ENCODE assay signal across 36 cellular contexts in the genomic region with DNA sequence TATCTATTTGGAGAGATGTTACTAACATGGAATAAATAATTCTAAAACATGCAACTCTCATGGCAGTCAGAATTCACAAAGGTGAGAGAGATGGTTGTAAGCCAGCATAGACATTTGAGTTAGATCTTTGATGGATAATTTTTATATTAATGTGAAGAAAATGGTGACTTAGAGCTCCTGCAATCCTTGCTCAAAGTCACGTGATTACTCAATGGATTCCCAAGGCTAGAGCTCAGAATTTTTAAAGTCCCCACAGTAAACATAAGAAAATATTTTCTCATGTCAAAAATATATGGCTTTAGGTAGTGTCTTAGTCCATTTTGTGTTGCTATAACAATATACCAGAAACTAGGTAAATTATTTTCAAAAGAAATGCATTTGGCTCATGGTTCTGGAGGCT.
"Had no signal": no experiment of that assay in that cellular context is flagged by ENCODE, and none has a peak within 500 bp of the region (broad histone marks: within the 10 kb centered on the region; RNA-seq: fewer than 3 reads in every experiment).

No MANE protein-coding gene starts in this region.

- H3K9me3 ChIP-seq: MG63 had no signal

- H3K36me3 ChIP-seq: MG63 had no signal

- H3K27me3 ChIP-seq: MG63 had no signal

- DNase-seq: MG63, MM.1S, MV-4-11, NCI-H1048, NCI-H1092, NCI-H1092 treated with DMSO at 0.1 percent for 48 hours, NCI-H1105, NCI-H1105 treated with DMSO at 0.1 percent for 48 hours, NCI-H1417, NCI-H1417 treated with DMSO at 0.1 percent for 48 hours, NCI-H1436, NCI-H1436 treated with DMSO at 0.1 percent for 48 hours, NCI-H146, NCI-H1694, NCI-H1694 treated with DMSO at 0.1 percent for 48 hours, NCI-H187, NCI-H187 treated with DMSO at 0.1 percent for 48 hours, NCI-H1930, NCI-H2029, NCI-H2029 treated with DMSO at 0.1 percent for 48 hours, NCI-H2081, NCI-H2081 treated with DMSO at 0.1 percent for 48 hours, NCI-H2107, NCI-H2171, NCI-H2171 treated with DMSO at 0.1 percent for 48 hours, NCI-H2227 treated with DMSO at 0.1 percent for 48 hours, NCI-H226, NCI-H345, NCI-H446, NCI-H446 treated with DMSO at 0.1 percent for 48 hours, NCI-H510A, NCI-H510A treated with DMSO at 0.1 percent for 48 hours, NCI-H524, NCI-H524 treated with DMSO at 0.1 percent for 48 hours, NCI-H526, NCI-H526 treated with DMSO at 0.1 percent for 48 hours had no signal

- H3K4me3 ChIP-seq: MG63 had no signal
